1 cellular context compared by ENCODE assay signal in the genomic region with DNA sequence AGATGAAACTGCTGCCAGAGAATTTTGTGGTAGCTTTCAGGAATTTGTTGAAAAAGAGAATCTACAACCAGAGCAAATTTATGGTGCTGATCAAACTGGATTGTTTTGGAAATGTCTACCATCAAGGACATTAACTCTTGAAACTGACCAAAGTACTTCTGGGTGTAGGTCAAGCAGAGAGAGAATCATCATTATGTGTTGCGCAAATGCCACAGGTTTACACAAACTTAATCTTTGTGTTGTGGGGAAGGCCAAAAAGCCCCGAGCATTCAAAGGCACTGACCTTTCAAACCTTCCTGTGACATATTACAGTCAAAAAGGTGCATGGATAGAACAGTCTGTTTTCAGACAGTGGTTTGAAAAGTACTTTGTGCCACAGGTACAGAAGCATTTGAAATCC.
TF ChIP-seq lines count a peak whose summit lies in the region.

No MANE protein-coding gene starts in this region.

TF ChIP-seq in HepG2, 621 proteins besides CTCF, POLR2A, EP300 and RAD21 (continued from another document and continues in another):
- no peak for TF ChIP-seq PRPF4 (IDR thresholded peaks at IDR 0.05; ENCODE audit: low read depth, low read length, poor library complexity, severe bottlenecking)
- no peak for TF ChIP-seq ZNF567 (CRISPR knock-in tag; IDR thresholded peaks at IDR 0.05; ENCODE audit: borderline replicate concordance)
- no peak for TF ChIP-seq KAT7 (CRISPR knock-in tag; IDR thresholded peaks at IDR 0.05; ENCODE audit: borderline replicate concordance)
- TF ChIP-seq ZNF3 (CRISPR knock-in tag; IDR thresholded peaks at IDR 0.05): no peak
- TF ChIP-seq ZBTB43 (CRISPR knock-in tag; conservative IDR thresholded peaks at IDR 0.05): peak; percentile 80
- TF ChIP-seq, protein P1, sequence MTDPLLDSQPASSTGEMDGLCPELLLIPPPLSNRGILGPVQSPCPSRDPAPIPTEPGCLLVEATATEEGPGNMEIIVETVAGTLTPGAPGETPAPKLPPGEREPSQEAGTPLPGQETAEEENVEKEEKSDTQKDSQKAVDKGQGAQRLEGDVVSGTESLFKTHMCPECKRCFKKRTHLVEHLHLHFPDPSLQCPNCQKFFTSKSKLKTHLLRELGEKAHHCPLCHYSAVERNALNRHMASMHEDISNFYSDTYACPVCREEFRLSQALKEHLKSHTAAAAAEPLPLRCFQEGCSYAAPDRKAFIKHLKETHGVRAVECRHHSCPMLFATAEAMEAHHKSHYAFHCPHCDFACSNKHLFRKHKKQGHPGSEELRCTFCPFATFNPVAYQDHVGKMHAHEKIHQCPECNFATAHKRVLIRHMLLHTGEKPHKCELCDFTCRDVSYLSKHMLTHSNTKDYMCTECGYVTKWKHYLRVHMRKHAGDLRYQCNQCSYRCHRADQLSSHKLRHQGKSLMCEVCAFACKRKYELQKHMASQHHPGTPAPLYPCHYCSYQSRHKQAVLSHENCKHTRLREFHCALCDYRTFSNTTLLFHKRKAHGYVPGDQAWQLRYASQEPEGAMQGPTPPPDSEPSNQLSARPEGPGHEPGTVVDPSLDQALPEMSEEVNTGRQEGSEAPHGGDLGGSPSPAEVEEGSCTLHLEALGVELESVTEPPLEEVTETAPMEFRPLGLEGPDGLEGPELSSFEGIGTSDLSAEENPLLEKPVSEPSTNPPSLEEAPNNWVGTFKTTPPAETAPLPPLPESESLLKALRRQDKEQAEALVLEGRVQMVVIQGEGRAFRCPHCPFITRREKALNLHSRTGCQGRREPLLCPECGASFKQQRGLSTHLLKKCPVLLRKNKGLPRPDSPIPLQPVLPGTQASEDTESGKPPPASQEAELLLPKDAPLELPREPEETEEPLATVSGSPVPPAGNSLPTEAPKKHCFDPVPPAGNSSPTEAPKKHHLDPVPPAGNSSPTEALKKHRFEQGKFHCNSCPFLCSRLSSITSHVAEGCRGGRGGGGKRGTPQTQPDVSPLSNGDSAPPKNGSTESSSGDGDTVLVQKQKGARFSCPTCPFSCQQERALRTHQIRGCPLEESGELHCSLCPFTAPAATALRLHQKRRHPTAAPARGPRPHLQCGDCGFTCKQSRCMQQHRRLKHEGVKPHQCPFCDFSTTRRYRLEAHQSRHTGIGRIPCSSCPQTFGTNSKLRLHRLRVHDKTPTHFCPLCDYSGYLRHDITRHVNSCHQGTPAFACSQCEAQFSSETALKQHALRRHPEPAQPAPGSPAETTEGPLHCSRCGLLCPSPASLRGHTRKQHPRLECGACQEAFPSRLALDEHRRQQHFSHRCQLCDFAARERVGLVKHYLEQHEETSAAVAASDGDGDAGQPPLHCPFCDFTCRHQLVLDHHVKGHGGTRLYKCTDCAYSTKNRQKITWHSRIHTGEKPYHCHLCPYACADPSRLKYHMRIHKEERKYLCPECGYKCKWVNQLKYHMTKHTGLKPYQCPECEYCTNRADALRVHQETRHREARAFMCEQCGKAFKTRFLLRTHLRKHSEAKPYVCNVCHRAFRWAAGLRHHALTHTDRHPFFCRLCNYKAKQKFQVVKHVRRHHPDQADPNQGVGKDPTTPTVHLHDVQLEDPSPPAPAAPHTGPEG (CRISPR knock-in tag; IDR thresholded peaks at IDR 0.05): 0 out of 2 replicates have a peak, but pooled peaks have one; percentile 57
- TF ChIP-seq RNF219 (CRISPR knock-in tag; IDR thresholded peaks at IDR 0.05): no peak
- no peak for TF ChIP-seq ZNF121 (CRISPR knock-in tag; IDR thresholded peaks at IDR 0.05)
- no peak for TF ChIP-seq KDM5A (IDR thresholded peaks at IDR 0.05; ENCODE audit: borderline replicate concordance, low read length)
- TF ChIP-seq ELF3 (CRISPR knock-in tag; IDR thresholded peaks at IDR 0.05): peak; percentile 60; the same call in 1 of the 2 replicates
- TF ChIP-seq ZNF34 (CRISPR knock-in tag; IDR thresholded peaks at IDR 0.05; ENCODE audit: borderline replicate concordance): no peak
- TF ChIP-seq, protein P2, sequence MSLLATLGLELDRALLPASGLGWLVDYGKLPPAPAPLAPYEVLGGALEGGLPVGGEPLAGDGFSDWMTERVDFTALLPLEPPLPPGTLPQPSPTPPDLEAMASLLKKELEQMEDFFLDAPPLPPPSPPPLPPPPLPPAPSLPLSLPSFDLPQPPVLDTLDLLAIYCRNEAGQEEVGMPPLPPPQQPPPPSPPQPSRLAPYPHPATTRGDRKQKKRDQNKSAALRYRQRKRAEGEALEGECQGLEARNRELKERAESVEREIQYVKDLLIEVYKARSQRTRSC (CRISPR knock-in tag; IDR thresholded peaks at IDR 0.05; ENCODE audit: low read depth): no peak
- no peak for TF ChIP-seq CHD2 (IDR thresholded peaks at IDR 0.05; ENCODE audit: low read depth, low read length)
- no peak for TF ChIP-seq GATA4 (IDR thresholded peaks at IDR 0.05; ENCODE audit: borderline replicate concordance, low read depth)
- TF ChIP-seq ARID3A (IDR thresholded peaks at IDR 0.05; ENCODE audit: low read depth, low read length): no peak
- TF ChIP-seq ETS1 (CRISPR knock-in tag; IDR thresholded peaks at IDR 0.05): no peak
- TF ChIP-seq ZNF614 (CRISPR knock-in tag; IDR thresholded peaks at IDR 0.05; ENCODE audit: borderline replicate concordance): peak; percentile 40; the same call in 1 of the 2 replicates
- no peak for TF ChIP-seq KLF9 (CRISPR knock-in tag; IDR thresholded peaks at IDR 0.05; ENCODE audit: low read depth)
- TF ChIP-seq FOXK2 (IDR thresholded peaks at IDR 0.05): no peak
- no peak for TF ChIP-seq ZEB1 (IDR thresholded peaks at IDR 0.05; ENCODE audit: insufficient replicate concordance, low read depth)
- TF ChIP-seq SNAI1 (CRISPR knock-in tag; IDR thresholded peaks at IDR 0.05; ENCODE audit: borderline replicate concordance): no peak
- TF ChIP-seq ZNF556 (CRISPR knock-in tag; IDR thresholded peaks at IDR 0.05; ENCODE audit: borderline replicate concordance): no peak
- TF ChIP-seq TOPORS (CRISPR knock-in tag; IDR thresholded peaks at IDR 0.05): no peak
- TF ChIP-seq, protein P3, sequence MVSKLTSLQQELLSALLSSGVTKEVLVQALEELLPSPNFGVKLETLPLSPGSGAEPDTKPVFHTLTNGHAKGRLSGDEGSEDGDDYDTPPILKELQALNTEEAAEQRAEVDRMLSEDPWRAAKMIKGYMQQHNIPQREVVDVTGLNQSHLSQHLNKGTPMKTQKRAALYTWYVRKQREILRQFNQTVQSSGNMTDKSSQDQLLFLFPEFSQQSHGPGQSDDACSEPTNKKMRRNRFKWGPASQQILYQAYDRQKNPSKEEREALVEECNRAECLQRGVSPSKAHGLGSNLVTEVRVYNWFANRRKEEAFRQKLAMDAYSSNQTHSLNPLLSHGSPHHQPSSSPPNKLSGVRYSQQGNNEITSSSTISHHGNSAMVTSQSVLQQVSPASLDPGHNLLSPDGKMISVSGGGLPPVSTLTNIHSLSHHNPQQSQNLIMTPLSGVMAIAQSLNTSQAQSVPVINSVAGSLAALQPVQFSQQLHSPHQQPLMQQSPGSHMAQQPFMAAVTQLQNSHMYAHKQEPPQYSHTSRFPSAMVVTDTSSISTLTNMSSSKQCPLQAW (CRISPR knock-in tag; IDR thresholded peaks at IDR 0.05): 0 out of 2 replicates have a peak, but pooled peaks have one; percentile 55
- TF ChIP-seq ZNF335 (CRISPR knock-in tag; IDR thresholded peaks at IDR 0.05): no peak
- 0 out of 2 replicates have a peak, but pooled peaks have one; percentile 28 for TF ChIP-seq YEATS2 (CRISPR knock-in tag; IDR thresholded peaks at IDR 0.05; ENCODE audit: borderline replicate concordance)
- peak; percentile 67 for TF ChIP-seq HOXA3 (CRISPR knock-in tag; IDR thresholded peaks at IDR 0.05)
- peak; percentile 87 for TF ChIP-seq MED1 (CRISPR knock-in tag; IDR thresholded peaks at IDR 0.05)
- TF ChIP-seq ZNF282 (IDR thresholded peaks at IDR 0.05; ENCODE audit: partially characterized antibody): no peak
- TF ChIP-seq IKZF4 (CRISPR knock-in tag; IDR thresholded peaks at IDR 0.05; ENCODE audit: borderline replicate concordance, low read depth, not compliant biosample characterization): no peak
- TF ChIP-seq TP53 (CRISPR knock-in tag; conservative IDR thresholded peaks at IDR 0.05): no peak
- TF ChIP-seq ZKSCAN5 (CRISPR knock-in tag; IDR thresholded peaks at IDR 0.05): no peak
- TF ChIP-seq NFE2 (CRISPR knock-in tag; IDR thresholded peaks at IDR 0.05): no peak
- peak; percentile 90 for TF ChIP-seq ZNF816 (CRISPR knock-in tag; IDR thresholded peaks at IDR 0.05; ENCODE audit: borderline replicate concordance)
- TF ChIP-seq PAF1 (CRISPR knock-in tag; IDR thresholded peaks at IDR 0.05): no peak
- no peak for TF ChIP-seq SMC3 (IDR thresholded peaks at IDR 0.05; ENCODE audit: low read length)
- TF ChIP-seq ZNF644 (CRISPR knock-in tag; IDR thresholded peaks at IDR 0.05; ENCODE audit: low read depth): no peak
- no peak for TF ChIP-seq ZNF350 (CRISPR knock-in tag; IDR thresholded peaks at IDR 0.05; ENCODE audit: borderline replicate concordance, low read depth)
- TF ChIP-seq THYN1 (CRISPR knock-in tag; IDR thresholded peaks at IDR 0.05; ENCODE audit: borderline replicate concordance, low read depth): no peak
- no peak for TF ChIP-seq EEA1 (CRISPR knock-in tag; IDR thresholded peaks at IDR 0.05; ENCODE audit: borderline replicate concordance)
- no peak for TF ChIP-seq ZMAT3 (CRISPR knock-in tag; conservative IDR thresholded peaks at IDR 0.05)
- no peak for TF ChIP-seq GTF2F1 (IDR thresholded peaks at IDR 0.05; ENCODE audit: low read length)
- TF ChIP-seq, protein P4, sequence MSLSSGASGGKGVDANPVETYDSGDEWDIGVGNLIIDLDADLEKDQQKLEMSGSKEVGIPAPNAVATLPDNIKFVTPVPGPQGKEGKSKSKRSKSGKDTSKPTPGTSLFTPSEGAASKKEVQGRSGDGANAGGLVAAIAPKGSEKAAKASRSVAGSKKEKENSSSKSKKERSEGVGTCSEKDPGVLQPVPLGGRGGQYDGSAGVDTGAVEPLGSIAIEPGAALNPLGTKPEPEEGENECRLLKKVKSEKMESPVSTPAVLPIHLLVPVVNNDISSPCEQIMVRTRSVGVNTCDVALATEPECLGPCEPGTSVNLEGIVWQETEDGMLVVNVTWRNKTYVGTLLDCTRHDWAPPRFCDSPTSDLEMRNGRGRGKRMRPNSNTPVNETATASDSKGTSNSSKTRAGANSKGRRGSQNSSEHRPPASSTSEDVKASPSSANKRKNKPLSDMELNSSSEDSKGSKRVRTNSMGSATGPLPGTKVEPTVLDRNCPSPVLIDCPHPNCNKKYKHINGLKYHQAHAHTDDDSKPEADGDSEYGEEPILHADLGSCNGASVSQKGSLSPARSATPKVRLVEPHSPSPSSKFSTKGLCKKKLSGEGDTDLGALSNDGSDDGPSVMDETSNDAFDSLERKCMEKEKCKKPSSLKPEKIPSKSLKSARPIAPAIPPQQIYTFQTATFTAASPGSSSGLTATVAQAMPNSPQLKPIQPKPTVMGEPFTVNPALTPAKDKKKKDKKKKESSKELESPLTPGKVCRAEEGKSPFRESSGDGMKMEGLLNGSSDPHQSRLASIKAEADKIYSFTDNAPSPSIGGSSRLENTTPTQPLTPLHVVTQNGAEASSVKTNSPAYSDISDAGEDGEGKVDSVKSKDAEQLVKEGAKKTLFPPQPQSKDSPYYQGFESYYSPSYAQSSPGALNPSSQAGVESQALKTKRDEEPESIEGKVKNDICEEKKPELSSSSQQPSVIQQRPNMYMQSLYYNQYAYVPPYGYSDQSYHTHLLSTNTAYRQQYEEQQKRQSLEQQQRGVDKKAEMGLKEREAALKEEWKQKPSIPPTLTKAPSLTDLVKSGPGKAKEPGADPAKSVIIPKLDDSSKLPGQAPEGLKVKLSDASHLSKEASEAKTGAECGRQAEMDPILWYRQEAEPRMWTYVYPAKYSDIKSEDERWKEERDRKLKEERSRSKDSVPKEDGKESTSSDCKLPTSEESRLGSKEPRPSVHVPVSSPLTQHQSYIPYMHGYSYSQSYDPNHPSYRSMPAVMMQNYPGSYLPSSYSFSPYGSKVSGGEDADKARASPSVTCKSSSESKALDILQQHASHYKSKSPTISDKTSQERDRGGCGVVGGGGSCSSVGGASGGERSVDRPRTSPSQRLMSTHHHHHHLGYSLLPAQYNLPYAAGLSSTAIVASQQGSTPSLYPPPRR (CRISPR knock-in tag; IDR thresholded peaks at IDR 0.05; ENCODE audit: borderline replicate concordance): peak; percentile 43; the same call in 1 of the 2 replicates
- TF ChIP-seq HNF4A (CRISPR knock-in tag; IDR thresholded peaks at IDR 0.05): peak; percentile 94
